12 cellular contexts compared by ENCODE assay signal in the genomic region with DNA sequence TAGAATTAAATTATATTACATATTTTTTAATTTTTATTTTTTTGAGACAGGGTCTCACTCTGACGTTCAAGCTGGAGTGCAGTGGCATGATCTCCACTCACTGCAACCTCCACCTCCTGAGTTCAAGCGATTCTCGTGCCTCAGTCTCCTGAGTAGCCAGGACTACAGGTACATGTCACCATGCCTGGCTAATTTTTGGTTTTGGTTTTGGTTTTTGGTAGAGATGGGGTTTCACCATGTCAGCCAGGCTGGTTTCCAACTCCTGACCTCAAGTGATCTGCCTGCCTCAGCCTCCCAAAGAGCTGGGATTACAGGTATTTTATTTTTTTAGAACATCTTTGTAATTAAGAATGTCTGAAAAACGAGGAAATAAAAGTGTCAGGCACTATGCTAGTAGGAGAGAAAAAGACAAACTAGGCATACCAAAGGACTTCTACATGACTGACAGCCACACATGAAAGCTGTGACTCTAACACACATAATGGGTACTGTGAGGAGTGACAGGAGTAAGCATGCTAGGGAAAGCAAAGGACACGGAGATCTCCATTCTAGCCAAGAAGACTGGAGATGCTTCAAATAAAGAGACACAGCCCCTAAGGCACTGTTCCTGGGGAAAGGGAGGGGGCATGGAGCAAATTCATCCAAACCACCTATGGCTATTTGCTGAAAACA. TPM values are rescaled to one million over a fixed set of nuclear protein-coding genes. Genes with fewer than 3 reads are reported as not detected.
DNase-seq lines count a peak whose midpoint lies in the region; ATAC-seq and TF ChIP-seq lines count a peak whose summit lies in the region.
"Had no signal": no experiment of that assay in that cellular context is flagged by ENCODE, and none has a peak within 500 bp of the region (broad histone marks: within the 10 kb centered on the region; RNA-seq: fewer than 3 reads in every experiment).

No MANE protein-coding gene starts in this region.

- no peaks in the 10 kb centered on the region for H3K9me2 ChIP-seq in DOHH2 (replicated peaks; ENCODE audit: control insufficient read depth, low read length)

- peaks cover 98% of the 10 kb centered on the region for H3K36me3 ChIP-seq in DOHH2 (ENCODE audit: control insufficient read depth, low read length)

- H3K4me3 Mint-ChIP-seq in HFFc6 = no peak overlapping the region
- H3K4me3 Mint-ChIP-seq in activated CD8-positive, alpha-beta T cell treated with anti-CD3 and anti-CD28 coated beads, Interleukin-2, amount 10 ng/mL, durations not matched to agents 7 days and 5 days = no peak overlapping the region
- H3K4me3 Mint-ChIP-seq in naive thymus-derived CD8-positive, alpha-beta T cell = peak overlapping the region in 9 of 10 donors; percentile 6 to 48 (median 26)
- H3K4me3 Mint-ChIP-seq: neural progenitor cell had no signal

- peak overlapping the region; percentile 87 for H3K27ac ChIP-seq in DOHH2 (ENCODE audit: low read depth, low read length)
- H3K27ac ChIP-seq: neural progenitor cell, upper lobe of right lung had no signal

- H3K27me3 Mint-ChIP-seq in HFFc6 (ENCODE audit: insufficient read depth) = peaks cover 1% of the 10 kb centered on the region; the same call in 1 of the 2 replicates
- H3K27me3 Mint-ChIP-seq in activated CD8-positive, alpha-beta T cell treated with anti-CD3 and anti-CD28 coated beads, Interleukin-2, amount 10 ng/mL, durations not matched to agents 7 days and 5 days (ENCODE audit: low read depth) = no peaks in the 10 kb centered on the region
- no peaks in the 10 kb centered on the region for H3K27me3 Mint-ChIP-seq in naive thymus-derived CD8-positive, alpha-beta T cell

- H3K4me1 Mint-ChIP-seq in HFFc6 (ENCODE audit: low read depth) = peaks cover 44% of the 10 kb centered on the region
- H3K4me1 Mint-ChIP-seq in activated CD8-positive, alpha-beta T cell treated with anti-CD3 and anti-CD28 coated beads, Interleukin-2, amount 10 ng/mL, durations not matched to agents 7 days and 5 days (ENCODE audit: low read depth) = peaks cover 70% of the 10 kb centered on the region
- peaks cover 21 to 95% (median 76%) of the 10 kb centered on the region in 4 donors for H3K4me1 Mint-ChIP-seq in naive thymus-derived CD8-positive, alpha-beta T cell

- H3K4me2 ChIP-seq in DOHH2 (ENCODE audit: low read length) = peak overlapping the region; percentile 78
- H3K4me2 ChIP-seq: neural progenitor cell had no signal

- peaks cover 25% of the 10 kb centered on the region for H4K20me1 ChIP-seq in DOHH2 (ENCODE audit: control insufficient read depth, insufficient read depth, low read depth, low read length)

- H3K36me3 Mint-ChIP-seq in HFFc6 (ENCODE audit: low read depth) = peaks cover 37% of the 10 kb centered on the region
- peaks cover 73% of the 10 kb centered on the region for H3K36me3 Mint-ChIP-seq in activated CD8-positive, alpha-beta T cell treated with anti-CD3 and anti-CD28 coated beads, Interleukin-2, amount 10 ng/mL, durations not matched to agents 7 days and 5 days (ENCODE audit: low read depth)
- H3K36me3 Mint-ChIP-seq in naive thymus-derived CD8-positive, alpha-beta T cell = peaks cover 16 to 81% (median 22%) of the 10 kb centered on the region in 3 donors

- H3K27ac Mint-ChIP-seq in HFFc6 = 0 out of 2 replicates have a peak overlapping the region, but pooled peaks have one; percentile 19
- no peak overlapping the region for H3K27ac Mint-ChIP-seq in activated CD8-positive, alpha-beta T cell treated with anti-CD3 and anti-CD28 coated beads, Interleukin-2, amount 10 ng/mL, durations not matched to agents 7 days and 5 days
- H3K27ac Mint-ChIP-seq in naive thymus-derived CD8-positive, alpha-beta T cell = peak overlapping the region in 7 of 10 donors; percentile 29 to 85 (median 79)
- H3K27ac Mint-ChIP-seq: neural progenitor cell had no signal

- H3K9me3 Mint-ChIP-seq in HFFc6 = no peaks in the 10 kb centered on the region
- H3K9me3 Mint-ChIP-seq in activated CD8-positive, alpha-beta T cell treated with anti-CD3 and anti-CD28 coated beads, Interleukin-2, amount 10 ng/mL, durations not matched to agents 7 days and 5 days (ENCODE audit: insufficient read depth) = no peaks in the 10 kb centered on the region
- H3K9me3 Mint-ChIP-seq in naive thymus-derived CD8-positive, alpha-beta T cell = no peaks in the 10 kb centered on the region
- H3K9me3 Mint-ChIP-seq: neural progenitor cell had no signal

- DNase-seq in HFFc6 = no peak
- no peak for DNase-seq in activated CD8-positive, alpha-beta T cell treated with anti-CD3 and anti-CD28 coated beads, Interleukin-2, amount 10 ng/mL, durations not matched to agents 7 days and 5 days
- DNase-seq in naive thymus-derived CD8-positive, alpha-beta T cell = no peak
- DNase-seq in LoVo (ENCODE audit: low spot score) = no peak
- DNase-seq in EL = no peak
- DNase-seq: stimulated activated CD4-positive, alpha-beta T cell treated with anti-CD3 and anti-CD28 coated beads, Interleukin-4, amount 100 ng/mL, for 1 hour; upper lobe of right lung had no signal

- H3K4me3 ChIP-seq in DOHH2 (ENCODE audit: low read length) = peak overlapping the region; percentile 100
- H3K4me3 ChIP-seq: neural progenitor cell, upper lobe of right lung had no signal

- no peaks in the 10 kb centered on the region for H3K9me3 ChIP-seq in DOHH2 (ENCODE audit: control insufficient read depth, insufficient read depth, low read length)
- H3K9me3 ChIP-seq: upper lobe of right lung had no signal

- CTCF ChIA-PET in activated CD8-positive, alpha-beta T cell treated with anti-CD3 and anti-CD28 coated beads, Interleukin-2, amount 10 ng/mL, durations not matched to agents 7 days and 5 days (lab: Charles Lee) = interaction anchor here (1.4 to 1.5 kb wide), 2 partner anchors 63 to 151 kb away, joined by 3 to 4 read pairs; no protein-coding TSS in a partner anchor

- TF ChIP-seq CTCF in DOHH2 (IDR thresholded peaks at IDR 0.05; ENCODE audit: low read depth, low read length, poor library complexity, severe bottlenecking) (no peak), HFFc6 (IDR thresholded peaks at IDR 0.05) (no peak)

- no peaks in the 10 kb centered on the region for H3K27me3 ChIP-seq in DOHH2 (ENCODE audit: control insufficient read depth, low read length)
- H3K27me3 ChIP-seq: neural progenitor cell, upper lobe of right lung had no signal

- peaks cover 66% of the 10 kb centered on the region for H3F3A ChIP-seq in DOHH2 (ENCODE audit: control insufficient read depth, insufficient read depth)

- ATAC-seq in activated CD8-positive, alpha-beta T cell treated with anti-CD3 and anti-CD28 coated beads, Interleukin-2, amount 10 ng/mL, durations not matched to agents 7 days and 5 days = peak; percentile 45
- peak in 1 of 2 donors; percentile 56 for ATAC-seq in naive thymus-derived CD8-positive, alpha-beta T cell
- ATAC-seq in GM19452 (IDR thresholded peaks at IDR 0.05; ENCODE audit: unreplicated experiment) (no peak), GM21367 (IDR thresholded peaks at IDR 0.05; ENCODE audit: unreplicated experiment) (no peak)
- ATAC-seq: HCT116, upper lobe of right lung had no signal

- peaks cover 100% of the 10 kb centered on the region for H3K79me2 ChIP-seq in DOHH2 (ENCODE audit: control insufficient read depth, low read length)

- peaks cover 96% of the 10 kb centered on the region for H3K4me1 ChIP-seq in DOHH2 (ENCODE audit: control insufficient read depth, low read length)

- POLR2A ChIA-PET in activated CD8-positive, alpha-beta T cell treated with anti-CD3 and anti-CD28 coated beads, Interleukin-2, amount 10 ng/mL, durations not matched to agents 7 days and 5 days (lab: Charles Lee) = interaction anchor here (0.6 to 1.4 kb wide), 5 partner anchors 8 to 75 kb away, joined by 3 to 5 read pairs (median 4); partner anchors contain the start of gene GNA13
- POLR2A ChIA-PET in naive thymus-derived CD8-positive, alpha-beta T cell (lab: Charles Lee) = no interaction called here

RNA-seq across cellular contexts. Expression of gene GNA13, which starts 7.3 kb away (rescaled TPM):
- 10 to 100 TPM; 23.3 to 31.8 (median 27.9) TPM for total RNA-seq in HFFc6 (2021; fragmentation: NEBNext Ultra II Directional; extraction: Animal tissue kit (Norgen Biotek cat#: 25700))
- total RNA-seq in activated CD8-positive, alpha-beta T cell treated with anti-CD3 and anti-CD28 coated beads, Interleukin-2, amount 10 ng/mL, durations not matched to agents 7 days and 5 days = 10 to 100 TPM; 67.7 to 73.1 TPM
- total RNA-seq in naive thymus-derived CD8-positive, alpha-beta T cell = 10 to 100 TPM; 91.4 to 94.6 TPM
- 10 to 100 TPM; 23.7 to 32.9 (median 27.6) TPM for polyA plus RNA-seq in naive thymus-derived CD8-positive, alpha-beta T cell

Comparison
In these comparisons a context has a peak if more than half of its experiments do, and no peak if none do; other contexts are left out.
1. H3K4me3 Mint-ChIP-seq: peak in naive thymus-derived CD8-positive, alpha-beta T cell (9 of 10); none in HFFc6 (single experiment) and activated CD8-positive, alpha-beta T cell treated with anti-CD3 and anti-CD28 coated beads, Interleukin-2, amount 10 ng/mL, durations not matched to agents 7 days and 5 days (single experiment).